ENCODE assay signal across 9 cellular contexts in the genomic region with DNA sequence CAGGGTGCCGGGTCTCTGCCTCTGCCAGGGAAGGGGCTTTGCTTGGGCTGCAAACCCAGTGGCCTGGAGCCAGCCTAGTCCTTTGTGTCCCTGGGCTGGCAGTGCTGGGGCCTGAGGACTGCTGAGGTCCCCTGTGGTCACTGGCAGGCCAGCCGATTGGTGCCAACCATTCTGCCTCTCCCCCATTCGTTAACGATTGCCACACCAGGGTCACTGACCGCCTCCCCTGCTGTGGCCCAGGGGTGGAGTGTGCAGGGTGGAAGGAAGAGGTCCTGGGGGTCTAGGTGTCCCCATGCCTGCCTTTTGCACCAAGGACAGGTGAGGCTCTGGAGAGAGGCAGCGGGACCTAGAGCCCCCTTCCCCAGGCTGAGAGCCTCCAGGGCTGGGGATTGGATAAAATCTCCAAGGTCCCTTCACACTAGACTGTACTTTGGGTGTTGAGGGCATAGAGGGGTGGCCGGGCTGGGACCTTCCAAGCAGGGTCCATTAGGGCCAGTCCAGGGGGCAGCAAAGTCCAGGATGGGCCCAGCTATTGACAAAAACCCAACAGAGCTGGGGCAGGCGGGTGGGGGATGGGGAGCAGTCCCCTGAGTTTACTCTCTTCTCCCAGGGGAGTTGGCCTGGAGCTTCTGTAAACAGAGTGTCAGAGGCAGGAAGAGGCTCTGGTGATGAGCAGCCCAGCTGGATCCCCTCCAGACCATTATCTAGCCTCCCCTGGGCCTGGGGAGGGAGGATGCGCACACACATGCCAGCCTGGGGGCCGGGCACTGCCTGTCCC. TPM values are rescaled to one million over a fixed set of nuclear protein-coding genes. Genes with fewer than 3 reads are reported as not detected.
DNase-seq lines count a peak whose midpoint lies in the region; ATAC-seq and TF ChIP-seq lines count a peak whose summit lies in the region.
"Had no signal": no experiment of that assay in that cellular context is flagged by ENCODE, and none has a peak within 500 bp of the region (broad histone marks: within the 10 kb centered on the region; RNA-seq: fewer than 3 reads in every experiment).

No MANE protein-coding gene starts in this region.

- peak overlapping the region; percentile 6 to 93 (median 77) for H3K27ac Mint-ChIP-seq in CD4-positive, alpha-beta memory T cell

- peaks cover 0 to 24% of the 10 kb centered on the region in 2 donors for H3K36me3 Mint-ChIP-seq in CD4-positive, alpha-beta memory T cell

- DNase-seq in CD4-positive, alpha-beta memory T cell, result no peak
- DNase-seq in NCI-H1092 treated with DMSO at 0.1 percent for 48 hours (lab: John Stamatoyannopoulos, UW) (peak; percentile 88), astrocyte of the spinal cord (ENCODE audit: low read depth, low spot score) (no peak), left colon (peak; percentile 39 to 56), transverse colon (no peak), posterior vena cava (ENCODE audit: low spot score) (no peak), dedifferentiated amniotic fluid mesenchymal stem cell (ENCODE audit: extremely low spot score) (no peak)
- no peak for DNase-seq in stimulated activated CD4-positive, alpha-beta T cell treated with anti-CD3 and anti-CD28 coated beads, Interleukin-4, amount 100 ng/mL, for 24 hours

- H3K27me3 ChIP-seq in CD4-positive, alpha-beta memory T cell (ENCODE audit: insufficient read depth, low read length), result no peaks in the 10 kb centered on the region
- no peaks in the 10 kb centered on the region for H3K27me3 ChIP-seq in transverse colon

- CTCF ChIA-PET in CD4-positive, alpha-beta memory T cell (lab: Charles Lee; ENCODE audit: partially characterized antibody), result interaction anchor here (1.1 kb wide), 1 partner anchor 30 kb away, joined by 3 read pairs; no protein-coding TSS in a partner anchor

- H3K27ac ChIP-seq in CD4-positive, alpha-beta memory T cell (ENCODE audit: low read depth, low read length), result peak overlapping the region; percentile 36
- H3K27ac ChIP-seq in transverse colon, result peak overlapping the region; percentile 78 to 92 (median 83)

- H3K4me3 ChIP-seq in CD4-positive, alpha-beta memory T cell (ENCODE audit: low read length in 2 of 2), result peak overlapping the region in 1 of 2 donors; percentile 42
- H3K4me3 ChIP-seq in astrocyte of the spinal cord (ENCODE audit: low read depth, low read length) (peak overlapping the region; percentile 78), transverse colon (peak overlapping the region; percentile 52 to 67 (median 58))

- peaks cover 10 to 53% (median 31%) of the 10 kb centered on the region in 4 donors for H3K4me1 Mint-ChIP-seq in CD4-positive, alpha-beta memory T cell

- H3K4me3 Mint-ChIP-seq in CD4-positive, alpha-beta memory T cell, result peak overlapping the region; percentile 48 to 90 (median 83)

- H3K9me3 ChIP-seq in CD4-positive, alpha-beta memory T cell (ENCODE audit: control insufficient read depth in 1 of 2, low read length in 2 of 2), result no peaks in the 10 kb centered on the region
- H3K9me3 ChIP-seq in transverse colon, result no peaks in the 10 kb centered on the region

- no peak for TF ChIP-seq EP300 in transverse colon (IDR thresholded peaks at IDR 0.05; ENCODE audit: low read depth)

- in situ Hi-C loops in astrocyte of the spinal cord (cut with HindIII; ENCODE audit: low sequenced_read_pairs), result no loop called here
- in situ Hi-C loops in transverse colon (cut with MboI; ENCODE audit: low pct_ligation_motif_present in 1 of 4, low pct_unique_long_range_greater_than_20kb in 1 of 4, low sequenced_read_pairs in 3 of 4), result no loop called here

- POLR2A ChIA-PET in CD4-positive, alpha-beta memory T cell (lab: Charles Lee; ENCODE audit: partially characterized antibody), result interaction anchor here (0.7 to 1.3 kb wide), 4 partner anchors 14 to 93 kb away, joined by 3 to 4 read pairs (median 3); no protein-coding TSS in a partner anchor

- 60 to 63% methylated on average over 1 to 9 of the region's 10 CpGs for WGBS in transverse colon (ENCODE audit: low coverage in 1 of 2), 2 donors

- no peaks in the 10 kb centered on the region for H3K27me3 Mint-ChIP-seq in CD4-positive, alpha-beta memory T cell

- TF ChIP-seq CTCF in astrocyte of the spinal cord (IDR thresholded peaks at IDR 0.05; ENCODE audit: low read depth, low read length), result no peak
- no peak for TF ChIP-seq CTCF in transverse colon (IDR thresholded peaks at IDR 0.05)

- H3K36me3 ChIP-seq in CD4-positive, alpha-beta memory T cell (ENCODE audit: insufficient read depth, low read length), result peaks cover 3% of the 10 kb centered on the region
- H3K36me3 ChIP-seq in transverse colon, result no peaks in the 10 kb centered on the region

- intact Hi-C loops in CD4-positive, alpha-beta memory T cell (cut with micrococcal nuclease), result no loop called here
- intact Hi-C loops in left colon (cut with DNase I, micrococcal nuclease) (no loop called here), transverse colon (cut with DNase I; ENCODE audit: low total_unique reads) (no loop called here), posterior vena cava (cut with DNase I) (no loop called here)

- no peak for TF ChIP-seq POLR2A in transverse colon (IDR thresholded peaks at IDR 0.05)

- H3K4me1 ChIP-seq in CD4-positive, alpha-beta memory T cell (ENCODE audit: insufficient read depth, low read length), result peaks cover 42% of the 10 kb centered on the region
- peaks cover 27 to 65% (median 52%) of the 10 kb centered on the region in 4 donors for H3K4me1 ChIP-seq in transverse colon

- H3K9me3 Mint-ChIP-seq in CD4-positive, alpha-beta memory T cell, result peaks cover 0 to under 1% (median 0%) of the 10 kb centered on the region in 8 donors
- H3K9me3 Mint-ChIP-seq: neural crest cell had no signal

- ATAC-seq in left colon, result no peak

RNA-seq across cellular contexts. Expression of gene VASN, which starts 1.1 kb away (rescaled TPM):
- under 1 TPM; 0.11 to 0.29 TPM for total RNA-seq in CD4-positive, alpha-beta memory T cell
- under 1 TPM in 1 of 2 donors, not detected in 1; 0.16 TPM for polyA plus RNA-seq in CD4-positive, alpha-beta memory T cell
- total RNA-seq in left colon (1 to 10 TPM; 2.2 to 4.8 TPM), transverse colon (10 to 100 TPM in 2 of 4 donors, 1 to 10 TPM in 2; 3.4 to 18.7 (median 9.0) TPM), posterior vena cava (10 to 100 TPM; 67.1 to 89.3 TPM)

RNA-seq across cellular contexts. Expression of gene PAM16, which starts 21.6 kb away (rescaled TPM):
- total RNA-seq in CD4-positive, alpha-beta memory T cell, result 10 to 100 TPM; 38.6 to 54.8 TPM
- polyA plus RNA-seq in CD4-positive, alpha-beta memory T cell, result 10 to 100 TPM; 34.6 to 34.8 TPM
- total RNA-seq in left colon (10 to 100 TPM; 26.9 to 31.8 TPM), transverse colon (10 to 100 TPM; 26.5 to 40.5 (median 29.2) TPM), posterior vena cava (10 to 100 TPM; 25.3 to 28.8 TPM)

RNA-seq across cellular contexts. Expression of gene CORO7, which starts 43.6 kb away (rescaled TPM):
- total RNA-seq in CD4-positive, alpha-beta memory T cell, result 100 to 1,000 TPM; 176 to 184 TPM
- 100 to 1,000 TPM in 1 of 2 donors, 10 to 100 TPM in 1; 48.2 to 139 TPM for polyA plus RNA-seq in CD4-positive, alpha-beta memory T cell
- 10 to 100 TPM; 43.9 to 48.0 TPM for total RNA-seq in left colon
- 100 to 1,000 TPM in 1 of 4 donors, 10 to 100 TPM in 3; 46.8 to 330 (median 58.1) TPM for total RNA-seq in transverse colon
- total RNA-seq in posterior vena cava, result 10 to 100 TPM; 28.5 to 29.5 TPM

RNA-seq across cellular contexts. Expression of gene DNAJA3, which starts 52.9 kb away (rescaled TPM):
- 10 to 100 TPM; 67.5 to 71.1 TPM for total RNA-seq in CD4-positive, alpha-beta memory T cell
- 10 to 100 TPM; 52.4 to 55.5 TPM for polyA plus RNA-seq in CD4-positive, alpha-beta memory T cell
- total RNA-seq in left colon (10 to 100 TPM; 43.6 to 56.7 TPM), transverse colon (100 to 1,000 TPM in 1 of 4 donors, 10 to 100 TPM in 3; 49.0 to 126 (median 75.5) TPM), posterior vena cava (10 to 100 TPM; 22.4 to 23.6 TPM)

RNA-seq across cellular contexts. Expression of gene GLIS2, which starts 56.9 kb away (rescaled TPM):
- total RNA-seq in CD4-positive, alpha-beta memory T cell, result under 1 TPM in 1 of 2 experiments, not detected in 1; 0.08 TPM
- polyA plus RNA-seq in CD4-positive, alpha-beta memory T cell, result not detected
- total RNA-seq in left colon, result 1 to 10 TPM; 1.6 to 3.6 TPM
- total RNA-seq in transverse colon, result 1 to 10 TPM in 3 of 4 donors, under 1 TPM in 1; 0.68 to 5.0 (median 1.8) TPM
- 10 to 100 TPM; 35.6 to 49.0 TPM for total RNA-seq in posterior vena cava

Comparison
In these comparisons a context has a peak if more than half of its experiments do, and no peak if none do; other contexts are left out.
1. DNase-seq: peak in NCI-H1092 treated with DMSO at 0.1 percent for 48 hours (single experiment) and left colon (2 of 2); none in CD4-positive, alpha-beta memory T cell (0 of 5), astrocyte of the spinal cord (single experiment), transverse colon (single experiment), posterior vena cava (single experiment), dedifferentiated amniotic fluid mesenchymal stem cell (single experiment) and stimulated activated CD4-positive, alpha-beta T cell treated with anti-CD3 and anti-CD28 coated beads, Interleukin-4, amount 100 ng/mL, for 24 hours (single experiment).